Comparison of ENCODE assay signal across 16 cellular contexts in the genomic region with DNA sequence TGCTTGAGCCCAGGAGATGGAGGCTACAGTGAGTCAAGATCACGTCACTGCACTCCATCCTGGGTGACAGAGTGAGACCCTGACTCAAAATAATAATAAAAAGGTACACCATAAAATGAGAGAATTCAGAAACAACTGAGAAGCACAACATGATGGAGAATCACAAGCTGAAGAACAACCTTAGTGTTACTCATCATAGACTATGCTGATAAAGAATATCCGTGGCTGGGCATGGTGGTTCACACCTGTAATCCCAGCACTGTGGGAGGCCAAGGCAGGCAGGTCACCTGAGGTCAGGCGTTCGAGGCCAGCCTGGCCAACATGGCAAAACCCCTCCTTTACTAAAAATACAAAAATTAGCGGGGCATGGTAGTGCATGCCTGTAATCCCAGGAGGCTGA.
"Had no signal": no experiment of that assay in that cellular context is flagged by ENCODE, and none has a peak within 500 bp of the region (broad histone marks: within the 10 kb centered on the region; RNA-seq: fewer than 3 reads in every experiment).

No MANE protein-coding gene starts in this region.

- H3K27me3 Mint-ChIP-seq: stimulated activated naive B cell treated with anti-CD40 and anti-IgM and Interleukin-4, amounts not matched to agents 10 μg/mL and 1 μg/mL and 100 μg/mL, for 72 hours; T-helper 17 cell had no signal

- H3K9me3 ChIP-seq: suprapubic skin, upper lobe of left lung had no signal

- DNase-seq: activated CD4-positive, CD25-positive, alpha-beta regulatory T cell; activated gamma-delta T cell treated with Interleukin-2 at 50 U/mL for 16 hours; cortex of kidney; effector memory CD4-positive, alpha-beta T cell; left ventricle myocardium superior; posterior cingulate gyrus; right cardiac atrium; SIG-M5; small intestine; stimulated activated naive B cell treated with anti-CD40 and anti-IgM and Interleukin-4, amounts not matched to agents 10 μg/mL and 1 μg/mL and 100 μg/mL, for 72 hours; T-helper 17 cell; upper lobe of left lung had no signal

- FAIRE-seq: small intestine had no signal

- H3K27ac ChIP-seq: epithelial cell of prostate, hepatocyte, suprapubic skin had no signal

- H3K27me3 ChIP-seq: cardiac muscle cell, hepatocyte, suprapubic skin, upper lobe of left lung had no signal

- H3K4me3 ChIP-seq: cardiac muscle cell, hepatocyte, suprapubic skin, upper lobe of left lung had no signal

- H3K9me3 Mint-ChIP-seq: stimulated activated naive B cell treated with anti-CD40 and anti-IgM and Interleukin-4, amounts not matched to agents 10 μg/mL and 1 μg/mL and 100 μg/mL, for 72 hours had no signal

- H2AFZ ChIP-seq: hepatocyte had no signal

- ATAC-seq: stimulated activated naive B cell treated with anti-CD40 and anti-IgM and Interleukin-4, amounts not matched to agents 10 μg/mL and 1 μg/mL and 100 μg/mL, for 72 hours; T-helper 17 cell had no signal

- H3K36me3 ChIP-seq: cardiac muscle cell, suprapubic skin, upper lobe of left lung had no signal
